Comparison of ENCODE assay signal across 19 cellular contexts in the genomic region with DNA sequence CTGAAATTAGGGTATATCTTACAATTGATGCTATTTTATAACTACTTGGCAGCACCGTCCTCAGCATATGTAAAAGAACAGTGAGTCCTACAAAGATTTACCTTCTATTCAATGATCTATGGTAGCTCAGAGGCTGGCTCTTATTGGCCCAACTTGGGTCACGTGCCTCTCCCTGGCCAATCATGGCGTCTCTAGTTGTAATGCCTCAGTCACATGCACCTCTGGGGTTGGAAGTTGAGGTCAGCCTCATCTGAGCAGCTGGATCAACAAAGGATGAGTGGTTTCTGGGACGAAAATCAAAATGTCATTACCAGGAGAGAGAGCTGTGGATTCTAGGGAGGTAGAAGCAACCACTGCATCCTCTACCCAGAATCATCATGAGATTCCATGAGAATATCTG. TPM values are rescaled to one million over a fixed set of nuclear protein-coding genes. Genes with fewer than 3 reads are reported as not detected.
DNase-seq lines count a peak whose midpoint lies in the region; ATAC-seq, FAIRE-seq and TF ChIP-seq lines count a peak whose summit lies in the region.
"Had no signal": no experiment of that assay in that cellular context is flagged by ENCODE, and none has a peak within 500 bp of the region (broad histone marks: within the 10 kb centered on the region; RNA-seq: fewer than 3 reads in every experiment).

No MANE protein-coding gene starts in this region.

- H3K4me2 ChIP-seq in K562 (ENCODE audit: insufficient read depth, low read length), result no peak overlapping the region

- TF ChIP-seq RAD21 in K562 (CRISPR knock-in tag; conservative IDR thresholded peaks at IDR 0.05 in 1 of 2, IDR thresholded peaks at IDR 0.05 in 1 of 2), result no peak

- H3K27me3 ChIP-seq in K562 (ENCODE audit: control insufficient read depth in 2 of 2, insufficient read depth in 2 of 2, low read length in 2 of 2), result no peaks in the 10 kb centered on the region
- H3K27me3 ChIP-seq in stomach, result peaks cover 0 to 32% (median 9%) of the 10 kb centered on the region in 3 donors
- H3K27me3 ChIP-seq in spleen (replicated peaks in 1 of 7), result peaks cover 0 to 18% (median 0%) of the 10 kb centered on the region in 7 donors

- no peaks in the 10 kb centered on the region for H3K36me3 Mint-ChIP-seq in stimulated activated memory B cell treated with anti-CD40 and anti-IgM and Interleukin-4, amounts not matched to agents 10 μg/mL and 1 μg/mL and 100 μg/mL, for 72 hours
- H3K36me3 Mint-ChIP-seq: CD4-positive, CD25-positive, alpha-beta regulatory T cell had no signal

- H3K4me1 ChIP-seq in K562 (replicated peaks in 1 of 2; ENCODE audit: control insufficient read depth in 2 of 2, insufficient read depth in 2 of 2, low read length in 2 of 2), result peaks cover 13 to 35% of the 10 kb centered on the region in 2 experiments
- H3K4me1 ChIP-seq in stomach, result no peaks in the 10 kb centered on the region
- H3K4me1 ChIP-seq in spleen, result peaks cover 0 to 23% (median 9%) of the 10 kb centered on the region in 6 donors
- H3K4me1 ChIP-seq: psoas muscle had no signal

- TF ChIP-seq CTCF in K562 (IDR thresholded peaks at IDR 0.05 in 2 of 3, conservative IDR thresholded peaks at IDR 0.05 in 1 of 3; ENCODE audit: insufficient read depth in 2 of 3, low read depth in 1 of 3, low read length in 3 of 3), result no peak
- no peak for TF ChIP-seq CTCF in stomach (IDR thresholded peaks at IDR 0.05)
- TF ChIP-seq CTCF in spleen (IDR thresholded peaks at IDR 0.05 in 8 of 11, conservative IDR thresholded peaks at IDR 0.05 in 3 of 11), result no peak

- DNase-seq in AG08396 (ENCODE audit: low spot score) (peak; percentile 16), EL (peak; percentile 20), NCI-H2196 (lab: John Stamatoyannopoulos, UW; ENCODE audit: unreplicated experiment) (peak; percentile 72), K562 (ENCODE audit: extremely low read depth in 1 of 4, low spot score in 3 of 4) (peak in 2 of 4 experiments; percentile 18 to 27), SIG-M5 (lab: John Stamatoyannopoulos, UW) (no peak), stomach (no peak), spleen (no peak)
- DNase-seq: activated naive CD8-positive, alpha-beta T cell treated with anti-CD3 and anti-CD28 coated beads, Interleukin-2, amount 50 U/mL, for 24 hours; CD4-positive, CD25-positive, alpha-beta regulatory T cell; NCI-H1694; psoas muscle; stimulated activated CD4-positive, alpha-beta T cell treated with anti-CD3 and anti-CD28 coated beads, Interleukin-4, amount 100 ng/mL, for 4 hours; stimulated activated naive CD8-positive, alpha-beta T cell treated with anti-CD3 and anti-CD28 coated beads, Interleukin-15, Interleukin-2, amounts not matched to agents 100 U/mL and 50 U/mL, for 24 hours had no signal

- POLR2A ChIA-PET in K562 (lab: Yijun Ruan, JAX), result interaction anchor here (1.6 kb wide), 1 partner anchor 56 kb away, joined by 3 read pairs; no protein-coding TSS in a partner anchor

- intact Hi-C loops in K562 (cut with micrococcal nuclease) (no loop called here), stomach (cut with DNase I; ENCODE audit: low total_unique reads) (no loop called here), spleen (cut with DNase I; ENCODE audit: low total_unique reads) (no loop called here)

- no peaks in the 10 kb centered on the region for H4K20me1 ChIP-seq in K562 (replicated peaks; ENCODE audit: control insufficient read depth, insufficient read depth, low read length)

- H3K27ac Mint-ChIP-seq in stimulated activated memory B cell treated with anti-CD40 and anti-IgM and Interleukin-4, amounts not matched to agents 10 μg/mL and 1 μg/mL and 100 μg/mL, for 72 hours, result no peak overlapping the region
- H3K27ac Mint-ChIP-seq: activated naive CD8-positive, alpha-beta T cell treated with anti-CD3 and anti-CD28 coated beads, Interleukin-2, amount 50 U/mL, for 24 hours had no signal

- no peak overlapping the region for H3K9ac ChIP-seq in K562 (ENCODE audit: insufficient read depth in 1 of 2, low read depth in 2 of 2, low read length in 2 of 2)

- H3K27ac ChIP-seq in K562 (ENCODE audit: extremely low read depth, low read depth, low read length), result no peak overlapping the region
- no peak overlapping the region for H3K27ac ChIP-seq in stomach
- no peak overlapping the region for H3K27ac ChIP-seq in spleen
- H3K27ac ChIP-seq: psoas muscle, RWPE1 had no signal

- CTCF ChIA-PET in K562 (lab: Yijun Ruan, JAX; ENCODE audit: low intra/inter-chr PET ratio), result no interaction called here

- 76% methylated on average over 4 of the region's 4 CpGs for WGBS in K562 (ENCODE audit: insufficient coverage, low coverage, missing lambda C conversion rate)
- WGBS in stomach, 5 donors, result 76 to 88% (median 86%) methylated on average over 4 of the region's 4 CpGs
- 79 to 94% (median 84%) methylated on average over 4 of the region's 4 CpGs for WGBS in spleen, 5 donors

- no peak for FAIRE-seq in K562 (lab: Jason Lieb, UNC)
- FAIRE-seq: frontal cortex, islet of Langerhans, TTC549 had no signal

- H3K36me3 ChIP-seq in K562 (ENCODE audit: control insufficient read depth, insufficient read depth, low read length) (no peaks in the 10 kb centered on the region), stomach (no peaks in the 10 kb centered on the region), spleen (no peaks in the 10 kb centered on the region)

- peaks cover 14% of the 10 kb centered on the region for H3K27me3 Mint-ChIP-seq in stimulated activated memory B cell treated with anti-CD40 and anti-IgM and Interleukin-4, amounts not matched to agents 10 μg/mL and 1 μg/mL and 100 μg/mL, for 72 hours

- H2AFZ ChIP-seq in K562 (ENCODE audit: low read depth, low read length), result peak overlapping the region; percentile 50; the same call in 1 of the 2 replicates

- no peaks in the 10 kb centered on the region for H3K79me2 ChIP-seq in K562 (ENCODE audit: control insufficient read depth, insufficient read depth, low read length)

- H3K4me3 ChIP-seq in K562, result no peak overlapping the region
- H3K4me3 ChIP-seq in stomach, result no peak overlapping the region
- H3K4me3 ChIP-seq in spleen, result no peak overlapping the region
- H3K4me3 ChIP-seq: psoas muscle had no signal

- H3K9me3 Mint-ChIP-seq in stimulated activated memory B cell treated with anti-CD40 and anti-IgM and Interleukin-4, amounts not matched to agents 10 μg/mL and 1 μg/mL and 100 μg/mL, for 72 hours, result no peaks in the 10 kb centered on the region
- H3K9me3 Mint-ChIP-seq: activated naive CD8-positive, alpha-beta T cell treated with anti-CD3 and anti-CD28 coated beads, Interleukin-2, amount 50 U/mL, for 24 hours; CD4-positive, CD25-positive, alpha-beta regulatory T cell; dendritic cell treated with granulocyte-macrophage colony-stimulating factor and Interleukin-4, amounts not matched to agents 40 ng/mL and 50 ng/mL, for 4 days had no signal

- H3K9me1 ChIP-seq in K562 (ENCODE audit: control insufficient read depth, insufficient read depth, low read length), result no peaks in the 10 kb centered on the region

- no peak overlapping the region for H3K4me3 Mint-ChIP-seq in stimulated activated memory B cell treated with anti-CD40 and anti-IgM and Interleukin-4, amounts not matched to agents 10 μg/mL and 1 μg/mL and 100 μg/mL, for 72 hours
- H3K4me3 Mint-ChIP-seq: activated naive CD8-positive, alpha-beta T cell treated with anti-CD3 and anti-CD28 coated beads, Interleukin-2, amount 50 U/mL, for 24 hours; CD4-positive, CD25-positive, alpha-beta regulatory T cell had no signal

- H3K9me3 ChIP-seq in K562 (replicated peaks; ENCODE audit: control insufficient read depth, insufficient read depth, low read depth, low read length), result no peaks in the 10 kb centered on the region
- no peaks in the 10 kb centered on the region for H3K9me3 ChIP-seq in stomach
- H3K9me3 ChIP-seq in spleen, result no peaks in the 10 kb centered on the region
- H3K9me3 ChIP-seq: psoas muscle had no signal

- in situ Hi-C loops in K562 (cut with MboI), result no loop called here

- peaks cover 19% of the 10 kb centered on the region for H3K4me1 Mint-ChIP-seq in stimulated activated memory B cell treated with anti-CD40 and anti-IgM and Interleukin-4, amounts not matched to agents 10 μg/mL and 1 μg/mL and 100 μg/mL, for 72 hours
- H3K4me1 Mint-ChIP-seq: CD4-positive, CD25-positive, alpha-beta regulatory T cell had no signal

- no TSS peak for BruUV-seq in K562 (replicated peaks; lab: Mats Ljungman, UMichigan)

- TF ChIP-seq POLR2A in K562 (conservative IDR thresholded peaks at IDR 0.05), result no peak
- no peak for TF ChIP-seq POLR2A in stomach (IDR thresholded peaks at IDR 0.05)
- no peak for TF ChIP-seq POLR2A in spleen (IDR thresholded peaks at IDR 0.05)

- peak; percentile 58 for ATAC-seq in K562
- ATAC-seq in stimulated activated memory B cell treated with anti-CD40 and anti-IgM and Interleukin-4, amounts not matched to agents 10 μg/mL and 1 μg/mL and 100 μg/mL, for 72 hours, result no peak
- ATAC-seq: activated naive CD8-positive, alpha-beta T cell treated with anti-CD3 and anti-CD28 coated beads, Interleukin-2, amount 50 U/mL, for 24 hours; stimulated activated naive CD8-positive, alpha-beta T cell treated with anti-CD3 and anti-CD28 coated beads, Interleukin-15, Interleukin-2, amounts not matched to agents 100 U/mL and 50 U/mL, for 24 hours had no signal

- TF ChIP-seq EP300 in K562 (IDR thresholded peaks at IDR 0.05; ENCODE audit: low read length) (no peak), stomach (IDR thresholded peaks at IDR 0.05) (no peak)

RNA-seq across cellular contexts. Expression of gene ASPHD2, which starts 22.9 kb away (rescaled TPM):
- total RNA-seq in K562 (2011; cell fraction: chromatin; rRNA removed; ENCODE audit: low replicate concordance), result 0.42 and 0.53 TPM in 2 replicates
- total RNA-seq in K562 (2011; cell fraction: nucleolus; rRNA removed), result 0.39 and 0.67 TPM in 2 replicates
- 0.37 and 0.53 TPM in 2 replicates for total RNA-seq in K562 (2011; cell fraction: nucleoplasm; rRNA removed)
- 0.18 and 0.82 TPM in 2 replicates for total RNA-seq in K562 (2014; rRNA removed)
- total RNA-seq in K562 (2014; rRNA removed; fragmentation: Illumina TruSeq; extraction: Trizol), result 0.22 and 0.29 TPM in 2 replicates
- 0.38 and 0.40 TPM in 2 replicates for total RNA-seq in K562 (2015; rRNA removed; fragmentation: Illumina TruSeq; extraction: Trizol)
- 0.58 and 0.64 TPM in 2 replicates for total RNA-seq in K562 (2021)
- 0.46 and 0.62 TPM in 2 replicates for polyA plus RNA-seq in K562 (2011; rRNA removed)
- 0.66 and 0.69 TPM in 2 replicates for polyA plus RNA-seq in K562 (2011; cell fraction: cytosol; rRNA removed)
- polyA plus RNA-seq in K562 (2011; cell fraction: nucleus; rRNA removed), result 0.41 and 0.52 TPM in 2 replicates
- 0.47 and 0.66 TPM in 2 replicates for polyA plus RNA-seq in K562 (2012)
- 0.36 and 0.46 TPM in 2 replicates for polyA plus RNA-seq in K562 (2014; fragmentation: Illumina TruSeq; extraction: Trizol)
- under 1 TPM; 0.20 to 0.36 TPM for polyA plus RNA-seq in K562 (2014; fragmentation: Nextera tagmentation; extraction: Ambion mirVana)
- polyA plus RNA-seq in K562 (2014; rRNA removed), result 0.32 and 0.46 TPM in 2 replicates
- 0.56 and 0.66 TPM in 2 replicates for polyA minus RNA-seq in K562 (2011; rRNA and poly(A)+ RNA removed)
- 0.86 and 1.0 TPM in 2 replicates for polyA minus RNA-seq in K562 (2011; cell fraction: cytosol; rRNA and poly(A)+ RNA removed)
- 0.27 and 0.78 TPM in 2 replicates for polyA minus RNA-seq in K562 (2011; cell fraction: nucleus; rRNA and poly(A)+ RNA removed)
- 10 to 100 TPM in 2 of 5 donors, 1 to 10 TPM in 1, under 1 TPM in 2; 0.45 to 48.4 (median 6.1) TPM for total RNA-seq in stomach
- 1 to 10 TPM in 2 of 3 donors, under 1 TPM in 1; 0.93 to 6.0 (median 1.9) TPM for polyA plus RNA-seq in stomach
- 1 to 10 TPM; 4.5 to 8.0 (median 5.9) TPM for total RNA-seq in spleen
- 1 to 10 TPM; 2.1 to 4.1 (median 2.3) TPM for polyA plus RNA-seq in spleen

Comparison
In these comparisons a context has a peak if more than half of its experiments do, and no peak if none do; other contexts are left out.
1. DNase-seq: peak in AG08396 (single experiment), EL (single experiment) and NCI-H2196 (single experiment); none in SIG-M5 (single experiment), stomach (single experiment) and spleen (single experiment).